In genomic region chr15:68653031-68653635, GRCh38 we compare ENCODE assay signal across 22 cellular contexts.
A peak's percentile ranks its signal among the peaks of the same experiment; 100 is the strongest.
DNase-seq lines count a peak whose midpoint lies in the region; ATAC-seq and TF ChIP-seq lines count a peak whose summit lies in the region.
"Had no signal": no experiment of that assay in that cellular context is flagged by ENCODE, and none has a peak within 500 bp of the region (broad histone marks: within the 10 kb centered on the region; RNA-seq: fewer than 3 reads in every experiment).

No MANE protein-coding gene starts in this region.

- ATAC-seq in heart right ventricle (no peak), upper lobe of right lung (no peak), GM18519 (IDR thresholded peaks at IDR 0.05; ENCODE audit: low FRiP score, unreplicated experiment) (no peak), HG02973 (IDR thresholded peaks at IDR 0.05; ENCODE audit: unreplicated experiment) (no peak)
- ATAC-seq: A549; CD8-positive, alpha-beta T cell had no signal

- DNase-seq in cardiac septum (ENCODE audit: low spot score) = peak; percentile 38
- no peak for DNase-seq in heart right ventricle
- peak; percentile 25 for DNase-seq in ecto neural progenitor cell (ENCODE audit: low spot score)
- DNase-seq in posterior vena cava (ENCODE audit: low spot score) = peak; percentile 47
- peak; percentile 21 for DNase-seq in upper lobe of right lung
- no peak for DNase-seq in A172 (ENCODE audit: low spot score)
- DNase-seq: Calu3; CD8-positive, alpha-beta T cell; GF-D8; MM.1S; NCI-H1092; NCI-H1436 treated with DMSO at 0.1 percent for 48 hours; NCI-H2081; NCI-H2171 treated with DMSO at 0.1 percent for 48 hours; NCI-H446 treated with DMSO at 0.1 percent for 48 hours; NCI-H69 had no signal

- H3K4me1 ChIP-seq in heart right ventricle (peaks cover 0 to 12% (median 3%) of the 10 kb centered on the region in 9 donors), upper lobe of right lung (no peaks in the 10 kb centered on the region)
- H3K4me1 ChIP-seq: A549, Peyer's patch had no signal

- H3K36me3 ChIP-seq in heart right ventricle (no peaks in the 10 kb centered on the region), upper lobe of right lung (no peaks in the 10 kb centered on the region)
- H3K36me3 ChIP-seq: BLaER1, HAP-1, Peyer's patch had no signal

- H3K4me3 ChIP-seq in heart right ventricle (no peak overlapping the region), upper lobe of right lung (no peak overlapping the region)
- H3K4me3 ChIP-seq: A549, BLaER1, HAP-1, Peyer's patch had no signal

- no peaks in the 10 kb centered on the region for H3K9me3 ChIP-seq in heart right ventricle
- no peaks in the 10 kb centered on the region for H3K9me3 ChIP-seq in upper lobe of right lung
- H3K9me3 ChIP-seq: A549, BLaER1, HAP-1, Peyer's patch had no signal

- H3K27ac ChIP-seq in heart right ventricle (no peak overlapping the region), upper lobe of right lung (no peak overlapping the region)
- H3K27ac ChIP-seq: A549, BLaER1, Peyer's patch had no signal

- intact Hi-C loops in cardiac septum (cut with DNase I) = no loop called here
- intact Hi-C loops in heart right ventricle (cut with DNase I) = loop anchor here in 3 of 10 donors (5.0 kb wide), 2 partner anchors 76 to 96 kb away; partner anchors contain the start of gene CORO2B (in 1 of the 3)
- intact Hi-C loops in posterior vena cava (cut with DNase I) = loop anchor here in 1 of 2 donors (10.0 kb wide), 1 partner anchor 1378 kb away; no protein-coding TSS in a partner anchor
- intact Hi-C loops in upper lobe of right lung (cut with DNase I) = no loop called here

- H3K27me3 ChIP-seq in heart right ventricle (no peaks in the 10 kb centered on the region), upper lobe of right lung (no peaks in the 10 kb centered on the region)
- H3K27me3 ChIP-seq: BLaER1, Peyer's patch had no signal

- 85 to 89% methylated on average over 6 of the region's 6 CpGs for WGBS in heart right ventricle, 2 donors

- TF ChIP-seq CTCF in heart right ventricle (IDR thresholded peaks at IDR 0.05) = no peak
- TF ChIP-seq CTCF in upper lobe of right lung (IDR thresholded peaks at IDR 0.05) = no peak

Comparison
In these comparisons a context has a peak if more than half of its experiments do, and no peak if none do; other contexts are left out.
1. DNase-seq: peak in cardiac septum (single experiment), ecto neural progenitor cell (single experiment), posterior vena cava (single experiment) and upper lobe of right lung (single experiment); none in heart right ventricle (0 of 2) and A172 (single experiment).